In genomic region chr13:30824651-30825050, GRCh38 we compare ENCODE assay signal across 17 cellular contexts.
DNase-seq lines count a peak whose midpoint lies in the region; ATAC-seq and TF ChIP-seq lines count a peak whose summit lies in the region.
"Had no signal": no experiment of that assay in that cellular context is flagged by ENCODE, and none has a peak within 500 bp of the region (broad histone marks: within the 10 kb centered on the region; RNA-seq: fewer than 3 reads in every experiment).

No MANE protein-coding gene starts in this region.

- H3K4me3 ChIP-seq in breast epithelium, result no peak overlapping the region
- H3K4me3 ChIP-seq in mammary epithelial cell (replicated peaks in 1 of 3; ENCODE audit: insufficient read depth in 1 of 3, low read depth in 2 of 3, low read length in 3 of 3), result no peak overlapping the region
- H3K4me3 ChIP-seq in body of pancreas, result no peak overlapping the region
- no peak overlapping the region for H3K4me3 ChIP-seq in mucosa of stomach (ENCODE audit: low read length)
- H3K4me3 ChIP-seq: BLaER1 treated with 17β-estradiol and CSF1 and Interleukin-3, amounts not matched to agents 10 nM and 100 nM; GM12878; GM23248 had no signal

- H3K9ac ChIP-seq in mammary epithelial cell (ENCODE audit: insufficient read depth, low read length), result no peak overlapping the region
- peak overlapping the region; percentile 31 for H3K9ac ChIP-seq in mucosa of stomach (ENCODE audit: low read length)
- H3K9ac ChIP-seq: BLaER1 treated with 17β-estradiol and CSF1 and Interleukin-3, amounts not matched to agents 10 nM and 100 nM; GM23248 had no signal

- no peak for TF ChIP-seq POLR2A in breast epithelium (IDR thresholded peaks at IDR 0.05)
- TF ChIP-seq POLR2A in body of pancreas (IDR thresholded peaks at IDR 0.05), result peak in 2 of 3 donors; percentile 31 to 33

- no peak overlapping the region for H3K4me2 ChIP-seq in mammary epithelial cell (ENCODE audit: insufficient read depth, low read depth, low read length)
- H3K4me2 ChIP-seq: BLaER1 treated with 17β-estradiol and CSF1 and Interleukin-3, amounts not matched to agents 10 nM and 100 nM had no signal

- 51% methylated on average over 9 of the region's 10 CpGs for WGBS in mammary epithelial cell (ENCODE audit: low coverage, missing lambda C conversion rate)
- WGBS in body of pancreas, 2 donors, result 10 to 12% methylated on average over 6 to 10 of the region's 10 CpGs

- no TSS peak for BruUV-seq in mammary epithelial cell (replicated peaks; lab: Mats Ljungman, UMichigan)

- peak; percentile 90 for ATAC-seq in body of pancreas
- no peak for ATAC-seq in GM21528 (IDR thresholded peaks at IDR 0.05; ENCODE audit: low FRiP score, unreplicated experiment)
- ATAC-seq in GM21723 (IDR thresholded peaks at IDR 0.05; ENCODE audit: unreplicated experiment), result no peak
- ATAC-seq in GM18519 (IDR thresholded peaks at IDR 0.05; ENCODE audit: low FRiP score, unreplicated experiment), result no peak
- ATAC-seq: GM12878 had no signal

- peak overlapping the region; percentile 44 to 51 for H3K27ac ChIP-seq in breast epithelium
- no peak overlapping the region for H3K27ac ChIP-seq in mammary epithelial cell (ENCODE audit: insufficient read depth, low read depth, low read length)
- H3K27ac ChIP-seq in body of pancreas, result peak overlapping the region; percentile 48 to 80 (median 76)
- H3K27ac ChIP-seq: BLaER1 treated with 17β-estradiol and CSF1 and Interleukin-3, amounts not matched to agents 10 nM and 100 nM; GM23248 had no signal

- H3K9me3 ChIP-seq in breast epithelium (no peaks in the 10 kb centered on the region), mammary epithelial cell (replicated peaks; ENCODE audit: insufficient read depth, low read length) (no peaks in the 10 kb centered on the region), body of pancreas (no peaks in the 10 kb centered on the region), mucosa of stomach (ENCODE audit: control insufficient read depth, low read length) (no peaks in the 10 kb centered on the region)

- intact Hi-C loops in breast epithelium (cut with DNase I; ENCODE audit: low total_unique reads) (no loop called here), mammary epithelial cell (cut with micrococcal nuclease) (no loop called here), body of pancreas (cut with DNase I) (no loop called here)

- no peak for TF ChIP-seq CTCF in breast epithelium (IDR thresholded peaks at IDR 0.05)
- no peak for TF ChIP-seq CTCF in mammary epithelial cell (conservative IDR thresholded peaks at IDR 0.05 in 1 of 2, IDR thresholded peaks at IDR 0.05 in 1 of 2; ENCODE audit: extremely low read depth in 1 of 2, insufficient read depth in 1 of 2, low read depth in 1 of 2, low read length in 2 of 2)
- no peak for TF ChIP-seq CTCF in body of pancreas (IDR thresholded peaks at IDR 0.05)

- DNase-seq in breast epithelium (ENCODE audit: low spot score in 2 of 2) (no peak), mammary epithelial cell (no peak), body of pancreas (peak; percentile 27 to 63 (median 56)), SIG-M5 (lab: John Stamatoyannopoulos, UW) (no peak)
- DNase-seq: DMS153, GM23248, Kasumi-1, NCI-H1930, NCI-H2171, NCI-H510A, SHP77 had no signal

- no peaks in the 10 kb centered on the region for H3K36me3 ChIP-seq in breast epithelium
- H3K36me3 ChIP-seq in mammary epithelial cell (ENCODE audit: insufficient read depth, low read length), result no peaks in the 10 kb centered on the region
- no peaks in the 10 kb centered on the region for H3K36me3 ChIP-seq in body of pancreas (replicated peaks in 1 of 2; ENCODE audit: insufficient read depth in 1 of 2, low read depth in 2 of 2)
- H3K36me3 ChIP-seq in mucosa of stomach (ENCODE audit: control insufficient read depth, insufficient read depth, low read length), result no peaks in the 10 kb centered on the region
- H3K36me3 ChIP-seq: BLaER1 treated with 17β-estradiol and CSF1 and Interleukin-3, amounts not matched to agents 10 nM and 100 nM had no signal

- no peaks in the 10 kb centered on the region for H4K20me1 ChIP-seq in mammary epithelial cell (ENCODE audit: insufficient read depth, low read length)
- H4K20me1 ChIP-seq: BLaER1 treated with 17β-estradiol and CSF1 and Interleukin-3, amounts not matched to agents 10 nM and 100 nM had no signal

- in situ Hi-C loops in mammary epithelial cell (cut with MboI; ENCODE audit: low sequenced_read_pairs in 2 of 2), result no loop called here

- H3K27me3 ChIP-seq in breast epithelium (no peaks in the 10 kb centered on the region), mammary epithelial cell (ENCODE audit: insufficient read depth, low read length) (no peaks in the 10 kb centered on the region), body of pancreas (no peaks in the 10 kb centered on the region), mucosa of stomach (ENCODE audit: control insufficient read depth, insufficient read depth, low read length) (no peaks in the 10 kb centered on the region)

- H3K4me1 ChIP-seq in breast epithelium, result no peaks in the 10 kb centered on the region
- H3K4me1 ChIP-seq in mammary epithelial cell (ENCODE audit: insufficient read depth, low read length), result peaks cover 33% of the 10 kb centered on the region
- H3K4me1 ChIP-seq in body of pancreas, result peaks cover 16% of the 10 kb centered on the region
- no peaks in the 10 kb centered on the region for H3K4me1 ChIP-seq in mucosa of stomach (ENCODE audit: control insufficient read depth, insufficient read depth, low read length)

- H3K79me2 ChIP-seq in mammary epithelial cell (ENCODE audit: insufficient read depth, low read length), result no peaks in the 10 kb centered on the region

- dilution Hi-C loops in mammary epithelial cell (cut with HindIII; ENCODE audit: low sequenced_read_pairs), result no loop called here

- CTCF ChIA-PET in mammary epithelial cell (lab: Charles Lee; ENCODE audit: low non-redundant PET), result no interaction called here

- H2AFZ ChIP-seq in mammary epithelial cell (ENCODE audit: low read depth, low read length), result no peak overlapping the region
- H2AFZ ChIP-seq: GM23248 had no signal

Comparison
In these comparisons a context has a peak if more than half of its experiments do, and no peak if none do; other contexts are left out.
1. DNase-seq: peak in body of pancreas (4 of 4); none in breast epithelium (0 of 2), mammary epithelial cell (single experiment) and SIG-M5 (single experiment).